Comparison of ENCODE assay signal across 8 cellular contexts in genomic region chr2:110101280-110101844, GRCh38. TPM values are rescaled to one million over a fixed set of nuclear protein-coding genes. Genes with fewer than 3 reads are reported as not detected.
DNase-seq lines count a peak whose midpoint lies in the region; ATAC-seq, FAIRE-seq and TF ChIP-seq lines count a peak whose summit lies in the region.

No MANE protein-coding gene starts in this region.

- H3K27ac ChIP-seq in left lung, result peak overlapping the region; percentile 77 to 91
- H3K27ac ChIP-seq in temporal lobe (ENCODE audit: low read depth, low read length), result peak overlapping the region; percentile 11

- peaks cover 29 to 46% of the 10 kb centered on the region in 2 donors for H3K4me1 ChIP-seq in left lung

- POLR2A ChIA-PET in AG04449 (lab: Yijun Ruan, JAX), result no interaction called here

- ATAC-seq in left lung (peak; percentile 68), HG02798 (IDR thresholded peaks at IDR 0.05; ENCODE audit: poor library complexity, unreplicated experiment) (no peak)

- no peaks in the 10 kb centered on the region for H3K36me3 ChIP-seq in left lung

- DNase-seq in AG04449 (ENCODE audit: low read depth, low spot score) (peak; percentile 99), H4 (ENCODE audit: low spot score) (peak; percentile 99), NOMO-1 (lab: John Stamatoyannopoulos, UW; ENCODE audit: unreplicated experiment in 2 of 2) (peak; percentile 24 to 38), choroid plexus epithelial cell (ENCODE audit: low read depth) (peak; percentile 98), left lung (peak; percentile 94 to 95), GM12892 (ENCODE audit: insufficient read length) (no peak)

- no peak for FAIRE-seq in GM12892 (lab: Jason Lieb, UNC)

- H3K4me3 ChIP-seq in AG04449 (ENCODE audit: low read depth, low read length) (peak overlapping the region; percentile 23; the same call in 1 of the 2 replicates), choroid plexus epithelial cell (ENCODE audit: low read depth, low read length) (peak overlapping the region; percentile 30), left lung (no peak overlapping the region)

- intact Hi-C loops in left lung (cut with DNase I), result no loop called here

- no peak for TF ChIP-seq CTCF in AG04449 (IDR thresholded peaks at IDR 0.05; ENCODE audit: insufficient read depth, low read length, missing control alignments)
- no peak for TF ChIP-seq CTCF in choroid plexus epithelial cell (conservative IDR thresholded peaks at IDR 0.05; ENCODE audit: low read depth, low read length)
- TF ChIP-seq CTCF in left lung (IDR thresholded peaks at IDR 0.05), result no peak

- TF ChIP-seq POLR2A in GM12892 (IDR thresholded peaks at IDR 0.05; ENCODE audit: low read depth, low read length), result no peak

- H3K27me3 ChIP-seq in left lung, result no peaks in the 10 kb centered on the region

- no peaks in the 10 kb centered on the region for H3K9me3 ChIP-seq in left lung

- CTCF ChIA-PET in AG04449 (lab: Yijun Ruan, JAX), result interaction anchor here (2.9 kb wide), 1 partner anchor 15 kb away, joined by 10 read pairs; no protein-coding TSS in a partner anchor

RNA-seq across cellular contexts. Expression of gene MALL, which starts 14.3 kb away (rescaled TPM):
- total RNA-seq in H4 (2014; rRNA removed; shearing (Covaris generic)), result 0.10 TPM in 1 of 2 replicates, not detected in the other
- total RNA-seq in left lung (100 to 1,000 TPM; 105 to 288 TPM), temporal lobe (1.5 TPM)
- polyA plus RNA-seq in GM12892 (2012; ENCODE audit: missing spikeins), result not detected

Comparison
In these comparisons a context has a peak if more than half of its experiments do, and no peak if none do; other contexts are left out.
1. H3K4me3 ChIP-seq: peak in AG04449 (single experiment) and choroid plexus epithelial cell (single experiment); none in left lung (0 of 2).
2. RNA of gene MALL, which starts 14.3 kb away (total RNA-seq): 105 to 288 TPM in left lung; 1.5 TPM in temporal lobe (single experiment) and 0.10 TPM in H4; every median in the first group is over 10 times any median in the second.